1 cellular context compared by ENCODE assay signal in the genomic region with DNA sequence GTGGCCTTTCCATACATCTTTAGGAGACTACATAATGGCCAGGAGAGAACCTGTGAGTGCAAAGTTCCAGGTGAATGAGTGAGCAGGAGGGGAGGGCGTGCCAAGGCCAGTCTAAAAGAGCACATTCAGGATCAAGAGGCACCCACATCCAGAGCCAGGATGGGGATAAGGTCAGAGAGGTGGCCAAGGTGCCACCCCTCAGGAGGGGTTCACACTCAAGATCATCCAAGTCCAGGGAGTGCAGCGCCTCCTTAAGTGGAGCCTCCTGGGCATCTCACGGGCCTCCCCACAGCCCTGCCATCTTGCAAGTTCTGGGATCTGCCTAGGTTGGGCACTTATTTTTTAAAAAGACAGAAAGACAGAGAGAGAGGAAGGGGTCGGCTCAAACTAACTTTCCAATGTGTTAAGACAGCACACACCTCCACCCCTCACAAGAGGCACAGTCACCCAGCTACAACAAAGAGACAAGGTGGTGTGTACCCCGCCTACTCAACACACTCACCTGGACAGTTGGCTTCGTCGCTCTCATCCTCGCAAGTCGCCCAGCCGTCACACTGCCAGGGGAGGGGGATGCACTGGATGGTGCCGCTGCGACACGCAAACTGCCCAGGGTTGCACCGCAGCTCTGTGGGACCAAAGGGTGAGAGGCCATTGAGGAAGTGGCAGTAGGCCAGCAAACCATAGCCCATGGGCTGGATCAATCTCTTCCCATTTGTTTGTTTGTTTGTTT.
TF ChIP-seq lines count a peak whose summit lies in the region.

No MANE protein-coding gene starts in this region.

TF ChIP-seq in K562, 482 proteins besides CTCF, POLR2A, EP300 and RAD21 (continues in another document):
- TF ChIP-seq NCOA4 (IDR thresholded peaks at IDR 0.05; ENCODE audit: partially characterized antibody) (no peak), ZNF324 (CRISPR knock-in tag; IDR thresholded peaks at IDR 0.05) (no peak), MEF2A (IDR thresholded peaks at IDR 0.05; ENCODE audit: control insufficient read depth, low read depth, low read length) (no peak), SMC3 (conservative IDR thresholded peaks at IDR 0.05; ENCODE audit: insufficient read depth, low read depth, low read length) (no peak), HBP1 (CRISPR knock-in tag; IDR thresholded peaks at IDR 0.05) (no peak), YBX1 (IDR thresholded peaks at IDR 0.05) (no peak), ETS1 (conservative IDR thresholded peaks at IDR 0.05; ENCODE audit: control insufficient read depth, low read depth, low read length) (no peak), SP1 (CRISPR knock-in tag; IDR thresholded peaks at IDR 0.05) (no peak), MECOM (CRISPR knock-in tag; IDR thresholded peaks at IDR 0.05) (no peak), RNF219 (CRISPR knock-in tag; IDR thresholded peaks at IDR 0.05) (no peak), ZBED1 (IDR thresholded peaks at IDR 0.05) (0 out of 2 replicates have a peak, but pooled peaks have one; percentile 17), CBX3 (IDR thresholded peaks at IDR 0.05; ENCODE audit: borderline replicate concordance in 1 of 2, low read length in 2 of 2) (no peak), NFATC3 (IDR thresholded peaks at IDR 0.05) (no peak), ZNF764 (CRISPR knock-in tag; IDR thresholded peaks at IDR 0.05; ENCODE audit: low read depth) (no peak), RAD51 (IDR thresholded peaks at IDR 0.05; ENCODE audit: borderline replicate concordance, low read depth) (no peak), PURB (CRISPR knock-in tag; IDR thresholded peaks at IDR 0.05; ENCODE audit: low read depth) (no peak), HDAC2 (IDR thresholded peaks at IDR 0.05) (no peak), KDM5B (IDR thresholded peaks at IDR 0.05; ENCODE audit: insufficient replicate concordance, low read depth, low read length) (peak; percentile 14), LARP7 (IDR thresholded peaks at IDR 0.05) (no peak), ZNF212 (CRISPR knock-in tag; IDR thresholded peaks at IDR 0.05) (no peak), POLR2AphosphoS5 (IDR thresholded peaks at IDR 0.05; ENCODE audit: control insufficient read depth, insufficient read depth, low read depth, low read length) (peak; percentile 1; the same call in 1 of the 2 replicates), NR3C1 (CRISPR knock-in tag; IDR thresholded peaks at IDR 0.05) (0 out of 2 replicates have a peak, but pooled peaks have one; percentile 44), ZBTB33 (CRISPR knock-in tag; IDR thresholded peaks at IDR 0.05) (no peak), SAFB (IDR thresholded peaks at IDR 0.05; ENCODE audit: borderline replicate concordance, low read depth, low read length) (no peak), POLR2AphosphoS2 (IDR thresholded peaks at IDR 0.05; ENCODE audit: low read length) (peak; percentile 76)
- TF ChIP-seq, protein P1, sequence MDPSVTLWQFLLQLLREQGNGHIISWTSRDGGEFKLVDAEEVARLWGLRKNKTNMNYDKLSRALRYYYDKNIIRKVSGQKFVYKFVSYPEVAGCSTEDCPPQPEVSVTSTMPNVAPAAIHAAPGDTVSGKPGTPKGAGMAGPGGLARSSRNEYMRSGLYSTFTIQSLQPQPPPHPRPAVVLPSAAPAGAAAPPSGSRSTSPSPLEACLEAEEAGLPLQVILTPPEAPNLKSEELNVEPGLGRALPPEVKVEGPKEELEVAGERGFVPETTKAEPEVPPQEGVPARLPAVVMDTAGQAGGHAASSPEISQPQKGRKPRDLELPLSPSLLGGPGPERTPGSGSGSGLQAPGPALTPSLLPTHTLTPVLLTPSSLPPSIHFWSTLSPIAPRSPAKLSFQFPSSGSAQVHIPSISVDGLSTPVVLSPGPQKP (CRISPR knock-in tag; IDR thresholded peaks at IDR 0.05), result peak; percentile 63; the same call in 1 of the 2 replicates
- TF ChIP-seq, protein P2, sequence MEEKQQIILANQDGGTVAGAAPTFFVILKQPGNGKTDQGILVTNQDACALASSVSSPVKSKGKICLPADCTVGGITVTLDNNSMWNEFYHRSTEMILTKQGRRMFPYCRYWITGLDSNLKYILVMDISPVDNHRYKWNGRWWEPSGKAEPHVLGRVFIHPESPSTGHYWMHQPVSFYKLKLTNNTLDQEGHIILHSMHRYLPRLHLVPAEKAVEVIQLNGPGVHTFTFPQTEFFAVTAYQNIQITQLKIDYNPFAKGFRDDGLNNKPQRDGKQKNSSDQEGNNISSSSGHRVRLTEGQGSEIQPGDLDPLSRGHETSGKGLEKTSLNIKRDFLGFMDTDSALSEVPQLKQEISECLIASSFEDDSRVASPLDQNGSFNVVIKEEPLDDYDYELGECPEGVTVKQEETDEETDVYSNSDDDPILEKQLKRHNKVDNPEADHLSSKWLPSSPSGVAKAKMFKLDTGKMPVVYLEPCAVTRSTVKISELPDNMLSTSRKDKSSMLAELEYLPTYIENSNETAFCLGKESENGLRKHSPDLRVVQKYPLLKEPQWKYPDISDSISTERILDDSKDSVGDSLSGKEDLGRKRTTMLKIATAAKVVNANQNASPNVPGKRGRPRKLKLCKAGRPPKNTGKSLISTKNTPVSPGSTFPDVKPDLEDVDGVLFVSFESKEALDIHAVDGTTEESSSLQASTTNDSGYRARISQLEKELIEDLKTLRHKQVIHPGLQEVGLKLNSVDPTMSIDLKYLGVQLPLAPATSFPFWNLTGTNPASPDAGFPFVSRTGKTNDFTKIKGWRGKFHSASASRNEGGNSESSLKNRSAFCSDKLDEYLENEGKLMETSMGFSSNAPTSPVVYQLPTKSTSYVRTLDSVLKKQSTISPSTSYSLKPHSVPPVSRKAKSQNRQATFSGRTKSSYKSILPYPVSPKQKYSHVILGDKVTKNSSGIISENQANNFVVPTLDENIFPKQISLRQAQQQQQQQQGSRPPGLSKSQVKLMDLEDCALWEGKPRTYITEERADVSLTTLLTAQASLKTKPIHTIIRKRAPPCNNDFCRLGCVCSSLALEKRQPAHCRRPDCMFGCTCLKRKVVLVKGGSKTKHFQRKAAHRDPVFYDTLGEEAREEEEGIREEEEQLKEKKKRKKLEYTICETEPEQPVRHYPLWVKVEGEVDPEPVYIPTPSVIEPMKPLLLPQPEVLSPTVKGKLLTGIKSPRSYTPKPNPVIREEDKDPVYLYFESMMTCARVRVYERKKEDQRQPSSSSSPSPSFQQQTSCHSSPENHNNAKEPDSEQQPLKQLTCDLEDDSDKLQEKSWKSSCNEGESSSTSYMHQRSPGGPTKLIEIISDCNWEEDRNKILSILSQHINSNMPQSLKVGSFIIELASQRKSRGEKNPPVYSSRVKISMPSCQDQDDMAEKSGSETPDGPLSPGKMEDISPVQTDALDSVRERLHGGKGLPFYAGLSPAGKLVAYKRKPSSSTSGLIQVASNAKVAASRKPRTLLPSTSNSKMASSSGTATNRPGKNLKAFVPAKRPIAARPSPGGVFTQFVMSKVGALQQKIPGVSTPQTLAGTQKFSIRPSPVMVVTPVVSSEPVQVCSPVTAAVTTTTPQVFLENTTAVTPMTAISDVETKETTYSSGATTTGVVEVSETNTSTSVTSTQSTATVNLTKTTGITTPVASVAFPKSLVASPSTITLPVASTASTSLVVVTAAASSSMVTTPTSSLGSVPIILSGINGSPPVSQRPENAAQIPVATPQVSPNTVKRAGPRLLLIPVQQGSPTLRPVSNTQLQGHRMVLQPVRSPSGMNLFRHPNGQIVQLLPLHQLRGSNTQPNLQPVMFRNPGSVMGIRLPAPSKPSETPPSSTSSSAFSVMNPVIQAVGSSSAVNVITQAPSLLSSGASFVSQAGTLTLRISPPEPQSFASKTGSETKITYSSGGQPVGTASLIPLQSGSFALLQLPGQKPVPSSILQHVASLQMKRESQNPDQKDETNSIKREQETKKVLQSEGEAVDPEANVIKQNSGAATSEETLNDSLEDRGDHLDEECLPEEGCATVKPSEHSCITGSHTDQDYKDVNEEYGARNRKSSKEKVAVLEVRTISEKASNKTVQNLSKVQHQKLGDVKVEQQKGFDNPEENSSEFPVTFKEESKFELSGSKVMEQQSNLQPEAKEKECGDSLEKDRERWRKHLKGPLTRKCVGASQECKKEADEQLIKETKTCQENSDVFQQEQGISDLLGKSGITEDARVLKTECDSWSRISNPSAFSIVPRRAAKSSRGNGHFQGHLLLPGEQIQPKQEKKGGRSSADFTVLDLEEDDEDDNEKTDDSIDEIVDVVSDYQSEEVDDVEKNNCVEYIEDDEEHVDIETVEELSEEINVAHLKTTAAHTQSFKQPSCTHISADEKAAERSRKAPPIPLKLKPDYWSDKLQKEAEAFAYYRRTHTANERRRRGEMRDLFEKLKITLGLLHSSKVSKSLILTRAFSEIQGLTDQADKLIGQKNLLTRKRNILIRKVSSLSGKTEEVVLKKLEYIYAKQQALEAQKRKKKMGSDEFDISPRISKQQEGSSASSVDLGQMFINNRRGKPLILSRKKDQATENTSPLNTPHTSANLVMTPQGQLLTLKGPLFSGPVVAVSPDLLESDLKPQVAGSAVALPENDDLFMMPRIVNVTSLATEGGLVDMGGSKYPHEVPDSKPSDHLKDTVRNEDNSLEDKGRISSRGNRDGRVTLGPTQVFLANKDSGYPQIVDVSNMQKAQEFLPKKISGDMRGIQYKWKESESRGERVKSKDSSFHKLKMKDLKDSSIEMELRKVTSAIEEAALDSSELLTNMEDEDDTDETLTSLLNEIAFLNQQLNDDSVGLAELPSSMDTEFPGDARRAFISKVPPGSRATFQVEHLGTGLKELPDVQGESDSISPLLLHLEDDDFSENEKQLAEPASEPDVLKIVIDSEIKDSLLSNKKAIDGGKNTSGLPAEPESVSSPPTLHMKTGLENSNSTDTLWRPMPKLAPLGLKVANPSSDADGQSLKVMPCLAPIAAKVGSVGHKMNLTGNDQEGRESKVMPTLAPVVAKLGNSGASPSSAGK (IDR thresholded peaks at IDR 0.05), result no peak
- TF ChIP-seq, protein P3, sequence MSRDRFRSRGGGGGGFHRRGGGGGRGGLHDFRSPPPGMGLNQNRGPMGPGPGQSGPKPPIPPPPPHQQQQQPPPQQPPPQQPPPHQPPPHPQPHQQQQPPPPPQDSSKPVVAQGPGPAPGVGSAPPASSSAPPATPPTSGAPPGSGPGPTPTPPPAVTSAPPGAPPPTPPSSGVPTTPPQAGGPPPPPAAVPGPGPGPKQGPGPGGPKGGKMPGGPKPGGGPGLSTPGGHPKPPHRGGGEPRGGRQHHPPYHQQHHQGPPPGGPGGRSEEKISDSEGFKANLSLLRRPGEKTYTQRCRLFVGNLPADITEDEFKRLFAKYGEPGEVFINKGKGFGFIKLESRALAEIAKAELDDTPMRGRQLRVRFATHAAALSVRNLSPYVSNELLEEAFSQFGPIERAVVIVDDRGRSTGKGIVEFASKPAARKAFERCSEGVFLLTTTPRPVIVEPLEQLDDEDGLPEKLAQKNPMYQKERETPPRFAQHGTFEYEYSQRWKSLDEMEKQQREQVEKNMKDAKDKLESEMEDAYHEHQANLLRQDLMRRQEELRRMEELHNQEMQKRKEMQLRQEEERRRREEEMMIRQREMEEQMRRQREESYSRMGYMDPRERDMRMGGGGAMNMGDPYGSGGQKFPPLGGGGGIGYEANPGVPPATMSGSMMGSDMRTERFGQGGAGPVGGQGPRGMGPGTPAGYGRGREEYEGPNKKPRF (IDR thresholded peaks at IDR 0.05; ENCODE audit: low read depth, low read length), result no peak
- TF ChIP-seq, protein P4, sequence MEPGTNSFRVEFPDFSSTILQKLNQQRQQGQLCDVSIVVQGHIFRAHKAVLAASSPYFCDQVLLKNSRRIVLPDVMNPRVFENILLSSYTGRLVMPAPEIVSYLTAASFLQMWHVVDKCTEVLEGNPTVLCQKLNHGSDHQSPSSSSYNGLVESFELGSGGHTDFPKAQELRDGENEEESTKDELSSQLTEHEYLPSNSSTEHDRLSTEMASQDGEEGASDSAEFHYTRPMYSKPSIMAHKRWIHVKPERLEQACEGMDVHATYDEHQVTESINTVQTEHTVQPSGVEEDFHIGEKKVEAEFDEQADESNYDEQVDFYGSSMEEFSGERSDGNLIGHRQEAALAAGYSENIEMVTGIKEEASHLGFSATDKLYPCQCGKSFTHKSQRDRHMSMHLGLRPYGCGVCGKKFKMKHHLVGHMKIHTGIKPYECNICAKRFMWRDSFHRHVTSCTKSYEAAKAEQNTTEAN (CRISPR knock-in tag; IDR thresholded peaks at IDR 0.05), result no peak
